8 cellular contexts compared by ENCODE assay signal in the genomic region with DNA sequence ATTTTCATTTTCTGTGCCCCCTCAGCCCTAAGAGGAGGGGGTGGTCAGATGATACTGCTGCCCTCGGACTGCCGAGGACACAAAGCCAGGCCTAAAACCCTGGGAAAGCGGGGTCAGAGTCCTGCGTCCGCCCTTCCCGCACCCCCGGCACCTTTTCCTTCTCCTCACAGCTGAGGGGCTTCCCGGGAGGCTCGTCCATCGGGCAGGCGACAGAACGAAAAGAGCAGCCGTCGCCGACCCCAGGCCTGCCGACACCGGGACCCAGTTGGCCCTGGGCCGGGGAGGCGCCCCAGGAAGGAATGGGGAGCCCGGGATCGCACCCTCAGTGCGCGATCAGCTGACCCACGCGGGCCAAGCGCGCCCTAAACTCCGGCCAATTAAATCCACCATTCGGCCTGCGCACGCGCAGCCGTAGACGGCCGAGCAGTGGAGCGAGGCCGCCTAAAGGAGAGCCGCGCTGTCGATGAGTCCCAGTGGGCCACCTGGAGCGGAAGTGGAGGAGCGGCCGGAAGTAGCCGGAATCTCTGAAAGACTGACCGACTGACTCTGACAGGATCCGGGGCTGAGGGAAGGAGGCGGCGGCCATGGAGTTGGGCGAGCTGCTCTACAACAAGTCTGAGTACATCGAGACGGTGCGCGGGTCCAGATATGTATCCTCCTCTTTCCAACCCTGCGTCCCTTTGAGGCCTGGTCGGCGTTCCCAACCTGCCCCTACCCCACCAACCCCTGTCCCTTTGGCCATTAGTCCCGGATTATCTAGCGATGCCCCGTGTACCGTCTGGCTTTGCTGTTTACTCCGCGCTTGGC. TPM values are rescaled to one million over a fixed set of nuclear protein-coding genes. Genes with fewer than 3 reads are reported as not detected.
A peak's percentile ranks its signal among the peaks of the same experiment; 100 is the strongest.
DNase-seq lines count a peak whose midpoint lies in the region; FAIRE-seq and TF ChIP-seq lines count a peak whose summit lies in the region.

A gene (plus strand): TSS at position 508 of the 807 bp plus-strand sequence. CDS start 77 bp downstream, at position 585.
A gene (minus strand): TSS at position 352 of the 807 bp plus-strand sequence. CDS start 153 bp downstream, at position 199.

- H3K79me2 ChIP-seq in Loucy (ENCODE audit: insufficient read depth, low read length): peaks cover 65% of the 10 kb centered on the region

- peak within 1 kb of the TSS; percentile 93 to 100 (median 99) for H3K27ac Mint-ChIP-seq in nephron
- H3K27ac Mint-ChIP-seq in stimulated activated naive CD8-positive, alpha-beta T cell treated with anti-CD3 and anti-CD28 coated beads, Interleukin-15, Interleukin-2, amounts not matched to agents 100 ng/mL and 50 ng/mL, for 24 hours: peak within 1 kb of the TSS; percentile 93

- peak within 1 kb of the TSS; percentile 82 for H3K4me3 ChIP-seq in Loucy (ENCODE audit: low read length, poor library complexity, severe bottlenecking)
- peak within 1 kb of the TSS; percentile 100 for H3K4me3 ChIP-seq in fibroblast of the aortic adventitia (ENCODE audit: low read depth, low read length)

- no peaks in the 10 kb centered on the region for H3K9me3 ChIP-seq in Loucy (ENCODE audit: insufficient read depth, low read depth, low read length)

- H3K27me3 ChIP-seq in Loucy (ENCODE audit: insufficient read depth, low read length, poor library complexity, severe bottlenecking): no peaks in the 10 kb centered on the region

- H3K9ac ChIP-seq in Loucy (ENCODE audit: low read depth, low read length, poor library complexity, severe bottlenecking): peak within 1 kb of the TSS; percentile 92

- peaks cover 10% of the 10 kb centered on the region; the same call in 1 of the 2 replicates for H3K36me3 ChIP-seq in Loucy (ENCODE audit: insufficient read depth, low read length)

- peaks cover 19% of the 10 kb centered on the region for H4K20me1 ChIP-seq in Loucy (ENCODE audit: insufficient read depth, low read length, poor library complexity, severe bottlenecking)

- peaks cover 23% of the 10 kb centered on the region for H3K36me3 Mint-ChIP-seq in nephron (ENCODE audit: low read depth)
- peaks cover 47% of the 10 kb centered on the region for H3K36me3 Mint-ChIP-seq in stimulated activated naive CD8-positive, alpha-beta T cell treated with anti-CD3 and anti-CD28 coated beads, Interleukin-15, Interleukin-2, amounts not matched to agents 100 ng/mL and 50 ng/mL, for 24 hours (ENCODE audit: low read depth)

- no peaks in the 10 kb centered on the region for H3K9me3 Mint-ChIP-seq in nephron
- no peaks in the 10 kb centered on the region for H3K9me3 Mint-ChIP-seq in stimulated activated naive CD8-positive, alpha-beta T cell treated with anti-CD3 and anti-CD28 coated beads, Interleukin-15, Interleukin-2, amounts not matched to agents 100 ng/mL and 50 ng/mL, for 24 hours

- FAIRE-seq in H54 (lab: Jason Lieb, UNC): peak; percentile 36

- DNase-seq in EL: peak; percentile 95
- peak; percentile 78 for DNase-seq in H54 (ENCODE audit: insufficient read length, low spot score)
- peak; percentile 73 for DNase-seq in activated effector memory CD4-positive, alpha-beta T cell treated with Interleukin-2 at 50 U/mL for 16 hours
- DNase-seq in fibroblast of the aortic adventitia (ENCODE audit: low read depth): peak; percentile 92

- H2AFZ ChIP-seq in Loucy (ENCODE audit: low read length): peak within 1 kb of the TSS; percentile 90

- TF ChIP-seq POLR2A in H54 (IDR thresholded peaks at IDR 0.05; ENCODE audit: low read depth, low read length) (peak; percentile 48), Raji (IDR thresholded peaks at IDR 0.05; ENCODE audit: insufficient read depth, low read depth, low read length) (peak; percentile 86; the same call in 1 of the 2 replicates)

- H3K4me1 ChIP-seq in Loucy (ENCODE audit: insufficient read depth, low read length, poor library complexity, severe bottlenecking): peaks cover 23% of the 10 kb centered on the region

- H3K9me2 ChIP-seq in Loucy (replicated peaks; ENCODE audit: low read depth, low read length): no peaks in the 10 kb centered on the region

- peak within 1 kb of the TSS; percentile 99 to 100 (median 99) for H3K4me3 Mint-ChIP-seq in nephron
- peak within 1 kb of the TSS; percentile 98 for H3K4me3 Mint-ChIP-seq in stimulated activated naive CD8-positive, alpha-beta T cell treated with anti-CD3 and anti-CD28 coated beads, Interleukin-15, Interleukin-2, amounts not matched to agents 100 ng/mL and 50 ng/mL, for 24 hours

- H3K4me1 Mint-ChIP-seq in nephron: peaks cover 25% of the 10 kb centered on the region
- H3K4me1 Mint-ChIP-seq in stimulated activated naive CD8-positive, alpha-beta T cell treated with anti-CD3 and anti-CD28 coated beads, Interleukin-15, Interleukin-2, amounts not matched to agents 100 ng/mL and 50 ng/mL, for 24 hours (ENCODE audit: low read depth): peaks cover 34% of the 10 kb centered on the region

- H3K4me2 ChIP-seq in Loucy (ENCODE audit: low read depth, low read length, poor library complexity, severe bottlenecking): peak within 1 kb of the TSS; percentile 94

- TF ChIP-seq CTCF in Loucy (conservative IDR thresholded peaks at IDR 0.05; ENCODE audit: low read length) (no peak), fibroblast of the aortic adventitia (IDR thresholded peaks at IDR 0.05; ENCODE audit: insufficient read depth, low read length) (no peak), nephron (IDR thresholded peaks at IDR 0.05; ENCODE audit: unreplicated experiment in 3 of 3) (no peak)

- H3K27me3 Mint-ChIP-seq in nephron (ENCODE audit: low read depth): no peaks in the 10 kb centered on the region
- no peaks in the 10 kb centered on the region for H3K27me3 Mint-ChIP-seq in stimulated activated naive CD8-positive, alpha-beta T cell treated with anti-CD3 and anti-CD28 coated beads, Interleukin-15, Interleukin-2, amounts not matched to agents 100 ng/mL and 50 ng/mL, for 24 hours

- no peaks in the 10 kb centered on the region for H3F3A ChIP-seq in Loucy (ENCODE audit: low read depth)

RNA-seq across cellular contexts. Expression of the first gene that starts in this region (rescaled TPM):
- 22.5 and 54.8 TPM in 2 replicates for total RNA-seq in fibroblast of the aortic adventitia (ENCODE audit: low replicate concordance)

RNA-seq across cellular contexts. Expression of the second gene that starts in this region (rescaled TPM):
- 19.2 and 19.4 TPM in 2 replicates for total RNA-seq in fibroblast of the aortic adventitia (ENCODE audit: low replicate concordance)

Comparison
In these comparisons a context has a peak if more than half of its experiments do, and no peak if none do; other contexts are left out.
1. Peak in every context shown above with its lines: DNase-seq and H3K4me3 ChIP-seq.